24 cellular contexts compared by ENCODE assay signal in genomic region chr7:147296201-147296600, GRCh38.
"Had no signal": no experiment of that assay in that cellular context is flagged by ENCODE, and none has a peak within 500 bp of the region (broad histone marks: within the 10 kb centered on the region; RNA-seq: fewer than 3 reads in every experiment).

No MANE protein-coding gene starts in this region.

- H3K4me3 ChIP-seq: stomach, suprapubic skin, testis, thoracic aorta, thyroid gland, tibial artery, tibial nerve, transverse colon, upper lobe of left lung, upper lobe of right lung, uterus, vagina had no signal

- H3K9me3 ChIP-seq: stomach, suprapubic skin, testis, thoracic aorta, thyroid gland, tibial artery, tibial nerve, transverse colon, upper lobe of left lung, upper lobe of right lung, uterus, vagina had no signal

- DNase-seq: stimulated activated CD4-positive, alpha-beta T cell treated with anti-CD3 and anti-CD28 coated beads, Interleukin-2, amount 100 ng/mL, for 48 hours; stimulated activated CD4-positive, alpha-beta T cell treated with anti-CD3 and anti-CD28 coated beads, Interleukin-4, amount 100 ng/mL, for 1 hour; stimulated activated CD4-positive, alpha-beta T cell treated with anti-CD3 and anti-CD28 coated beads, Interleukin-4, amount 100 ng/mL, for 24 hours; stimulated activated CD4-positive, alpha-beta T cell treated with anti-CD3 and anti-CD28 coated beads, Interleukin-4, amount 100 ng/mL, for 4 hours; stimulated activated CD8-positive, alpha-beta memory T cell treated with anti-CD3 and anti-CD28 coated beads, Interleukin-4, amount 100 ng/mL, for 48 hours; stimulated activated naive B cell treated with anti-CD40 and anti-IgM and Interleukin-4, amounts not matched to agents 10 μg/mL and 1 μg/mL and 100 μg/mL, for 72 hours; stimulated activated naive CD4-positive, alpha-beta T cell; stimulated activated naive CD4-positive, alpha-beta T cell treated with Interleukin-2 at 50 U/mL for 16 hours; stimulated activated naive CD8-positive, alpha-beta T cell treated with anti-CD3 and anti-CD28 coated beads, Interleukin-15, amount 100 ng/mL, for 72 hours; stimulated activated naive CD8-positive, alpha-beta T cell treated with anti-CD3 and anti-CD28 coated beads, Interleukin-15, Interleukin-2, amounts not matched to agents 100 U/mL and 50 U/mL, for 24 hours; stomach; substantia nigra; testis; thyroid gland; tibial artery; transverse colon; trophoblast cell; upper lobe of left lung; upper lobe of right lung; uterus had no signal

- H3K27me3 ChIP-seq: stomach, suprapubic skin, testis, thyroid gland, tibial artery, tibial nerve, transverse colon, upper lobe of left lung, upper lobe of right lung, uterus, vagina had no signal

- H3K27ac ChIP-seq: stomach, suprapubic skin, testis, thoracic aorta, thyroid gland, tibial artery, tibial nerve, transverse colon, upper lobe of left lung, upper lobe of right lung, uterus, vagina had no signal

- H3K36me3 ChIP-seq: stomach, suprapubic skin, thoracic aorta, thyroid gland, tibial artery, tibial nerve, transverse colon, upper lobe of left lung, upper lobe of right lung, uterus, vagina had no signal
